Comparison of ENCODE assay signal across 17 cellular contexts in genomic region chr19:29002336-29002735, GRCh38.
A peak's percentile ranks its signal among the peaks of the same experiment; 100 is the strongest.
DNase-seq lines count a peak whose midpoint lies in the region; ATAC-seq, FAIRE-seq and TF ChIP-seq lines count a peak whose summit lies in the region.
"Had no signal": no experiment of that assay in that cellular context is flagged by ENCODE, and none has a peak within 500 bp of the region (broad histone marks: within the 10 kb centered on the region; RNA-seq: fewer than 3 reads in every experiment).

No MANE protein-coding gene starts in this region.

- H3K56ac ChIP-seq in H1 (replicated peaks; ENCODE audit: insufficient read length, low read depth, low read length), result no peak overlapping the region

- H3K4me3 Mint-ChIP-seq in neural progenitor cell, result no peak overlapping the region
- H3K4me3 Mint-ChIP-seq: CD4-positive, CD25-positive, alpha-beta regulatory T cell; H9 had no signal

- TF ChIP-seq POLR2A in H1 (IDR thresholded peaks at IDR 0.05; ENCODE audit: control extremely low read depth in 1 of 2, low read depth in 2 of 2, low read length in 2 of 2) (no peak), heart left ventricle (IDR thresholded peaks at IDR 0.05) (no peak)

- POLR2A ChIA-PET in H1 (lab: Charles Lee; ENCODE audit: partially characterized antibody), result interaction anchor here (1.3 kb wide), 1 partner anchor 13 kb away, joined by 5 read pairs; no protein-coding TSS in a partner anchor

- peaks cover 2% of the 10 kb centered on the region; the same call in 1 of the 2 replicates for H3K23me2 ChIP-seq in H1 (ENCODE audit: low read depth, low read length)

- H4K5ac ChIP-seq in H1 (ENCODE audit: insufficient read length, low read depth, low read length), result no peak overlapping the region

- H3K4me2 ChIP-seq in GM23248 (ENCODE audit: unreplicated experiment), result no peak overlapping the region
- H3K4me2 ChIP-seq in H1 (ENCODE audit: insufficient read depth in 1 of 2, low read depth in 2 of 2, low read length in 2 of 2), result no peak overlapping the region
- no peak overlapping the region for H3K4me2 ChIP-seq in neural progenitor cell

- no peak overlapping the region for H4K91ac ChIP-seq in H1 (replicated peaks; ENCODE audit: insufficient read length, low read length)

- H4K8ac ChIP-seq in H1 (ENCODE audit: extremely low read depth, insufficient read depth, low read length), result peak overlapping the region; percentile 81

- no peaks in the 10 kb centered on the region for H3K36me3 Mint-ChIP-seq in neural progenitor cell
- H3K36me3 Mint-ChIP-seq: CD4-positive, CD25-positive, alpha-beta regulatory T cell had no signal

- DNase-seq in GM23248 (no peak), H1 (ENCODE audit: low read depth in 1 of 2, low spot score in 2 of 2) (no peak), neural progenitor cell (ENCODE audit: low spot score) (no peak), upper lobe of right lung (peak; percentile 25), heart left ventricle (no peak)
- no peak for DNase-seq in activated CD8-positive, alpha-beta memory T cell treated with anti-CD3 and anti-CD28 coated beads, Interleukin-2, amount 50 U/mL, for 4 hours
- DNase-seq: Caco-2; CD4-positive, CD25-positive, alpha-beta regulatory T cell; DMS153; H9; KBM-7; NCI-H1436; NCI-H2029 treated with DMSO at 0.1 percent for 48 hours; NCI-H2171 treated with DMSO at 0.1 percent for 48 hours; NCI-H774; RPMI8226 had no signal

- no peak overlapping the region for H3K23ac ChIP-seq in H1 (ENCODE audit: insufficient read length)

- TF ChIP-seq CTCF in H1 (IDR thresholded peaks at IDR 0.05; ENCODE audit: control extremely low read depth in 1 of 3, insufficient read depth in 1 of 3, low read depth in 1 of 3, low read length in 3 of 3) (no peak), neural progenitor cell (IDR thresholded peaks at IDR 0.05) (no peak), upper lobe of right lung (IDR thresholded peaks at IDR 0.05) (no peak), heart left ventricle (IDR thresholded peaks at IDR 0.05) (no peak)

- H3K9me3 ChIP-seq in GM23248 (ENCODE audit: low read depth), result no peaks in the 10 kb centered on the region
- peaks cover 9% of the 10 kb centered on the region in 2 experiments for H3K9me3 ChIP-seq in H1 (ENCODE audit: insufficient read depth in 2 of 2, low read depth in 1 of 2, low read length in 1 of 2)
- no peaks in the 10 kb centered on the region for H3K9me3 ChIP-seq in neural progenitor cell (ENCODE audit: low read depth)
- no peaks in the 10 kb centered on the region for H3K9me3 ChIP-seq in upper lobe of right lung
- H3K9me3 ChIP-seq in heart left ventricle, result no peaks in the 10 kb centered on the region

- peaks cover 8% of the 10 kb centered on the region for H3K27me3 Mint-ChIP-seq in neural progenitor cell (ENCODE audit: insufficient read depth, low read depth)
- H3K27me3 Mint-ChIP-seq: CD4-positive, CD25-positive, alpha-beta regulatory T cell had no signal

- H3K9me3 Mint-ChIP-seq in neural progenitor cell, result peaks cover 8% of the 10 kb centered on the region

- H3K4me3 ChIP-seq in GM23248, result no peak overlapping the region
- no peak overlapping the region for H3K4me3 ChIP-seq in H1 (ENCODE audit: extremely low read depth in 1 of 4, insufficient read depth in 2 of 4, low read depth in 3 of 4, low read length in 4 of 4)
- no peak overlapping the region for H3K4me3 ChIP-seq in neural progenitor cell
- no peak overlapping the region for H3K4me3 ChIP-seq in upper lobe of right lung
- H3K4me3 ChIP-seq in heart left ventricle, result no peak overlapping the region

- CTCF ChIA-PET in H1 (lab: Charles Lee; ENCODE audit: partially characterized antibody), result interaction anchor here (1.0 to 5.8 kb wide), 2 partner anchors 11 to 13 kb away, joined by 3 to 35 read pairs; no protein-coding TSS in a partner anchor

- H2BK12ac ChIP-seq in H1 (ENCODE audit: low read depth, low read length), result no peak overlapping the region

- H3K36me3 ChIP-seq in GM23248 (ENCODE audit: low read depth), result no peaks in the 10 kb centered on the region
- no peaks in the 10 kb centered on the region for H3K36me3 ChIP-seq in H1 (ENCODE audit: control insufficient read depth in 2 of 4, insufficient read depth in 4 of 4, low read length in 3 of 4)
- H3K36me3 ChIP-seq in neural progenitor cell, result no peaks in the 10 kb centered on the region
- H3K36me3 ChIP-seq in upper lobe of right lung, result no peaks in the 10 kb centered on the region
- no peaks in the 10 kb centered on the region for H3K36me3 ChIP-seq in heart left ventricle

- no peak for FAIRE-seq in H1 (lab: Jason Lieb, UNC)

- no peak overlapping the region for H2BK20ac ChIP-seq in H1 (ENCODE audit: low read length)

- no peaks in the 10 kb centered on the region for H3K79me2 ChIP-seq in GM23248 (ENCODE audit: insufficient read depth)
- no peaks in the 10 kb centered on the region for H3K79me2 ChIP-seq in H1 (ENCODE audit: control insufficient read depth in 1 of 2, insufficient read depth in 2 of 2, low read length in 2 of 2)
- H3K79me2 ChIP-seq in neural progenitor cell (ENCODE audit: low read depth), result no peaks in the 10 kb centered on the region

- intact Hi-C loops in upper lobe of right lung (cut with DNase I), result no loop called here
- intact Hi-C loops in heart left ventricle (cut with DNase I), result loop anchor here in 1 of 10 donors (10.0 kb wide), 1 partner anchor 262 kb away; no protein-coding TSS in a partner anchor

- TF ChIP-seq EP300 in H1 (IDR thresholded peaks at IDR 0.05; ENCODE audit: borderline replicate concordance in 1 of 2, low read depth in 2 of 2, low read length in 2 of 2), result no peak

- TF ChIP-seq RAD21 in H1 (IDR thresholded peaks at IDR 0.05 in 1 of 2, conservative IDR thresholded peaks at IDR 0.05 in 1 of 2; ENCODE audit: low read depth in 2 of 2, low read length in 2 of 2), result no peak

- H3K4ac ChIP-seq in H1 (replicated peaks; ENCODE audit: insufficient read length, low read depth, low read length), result no peak overlapping the region

- H3K27me3 ChIP-seq in GM23248 (replicated peaks; ENCODE audit: insufficient read depth) (no peaks in the 10 kb centered on the region), H1 (replicated peaks in 1 of 4; ENCODE audit: control insufficient read depth in 3 of 4, extremely low read depth in 1 of 4, insufficient read depth in 3 of 4, low read length in 3 of 4) (0 out of 7 replicates have a peak, but pooled peaks cover 0 to 2% (median 0%) of the 10 kb centered on the region in 4 experiments), neural progenitor cell (no peaks in the 10 kb centered on the region), upper lobe of right lung (no peaks in the 10 kb centered on the region), heart left ventricle (no peaks in the 10 kb centered on the region)

- no peak overlapping the region for H2AK5ac ChIP-seq in H1 (ENCODE audit: low read depth, low read length)

- no peaks in the 10 kb centered on the region for H4K20me1 ChIP-seq in GM23248 (ENCODE audit: insufficient read depth)
- H4K20me1 ChIP-seq in H1 (replicated peaks in 1 of 2; ENCODE audit: control insufficient read depth in 1 of 2, insufficient read depth in 2 of 2, low read length in 2 of 2), result no peaks in the 10 kb centered on the region
- no peaks in the 10 kb centered on the region for H4K20me1 ChIP-seq in neural progenitor cell (ENCODE audit: low read depth)

- H3K14ac ChIP-seq in H1 (ENCODE audit: insufficient read length), result no peak overlapping the region

- no peak overlapping the region for H3K18ac ChIP-seq in H1 (ENCODE audit: extremely low read depth, low read length)

- peak overlapping the region; percentile 42; the same call in 1 of the 2 replicates for H2AFZ ChIP-seq in GM23248
- H2AFZ ChIP-seq in H1 (ENCODE audit: low read length), result no peak overlapping the region
- peak overlapping the region; percentile 40 for H2AFZ ChIP-seq in neural progenitor cell (replicated peaks)

- in situ Hi-C loops in GM23248 (cut with MboI), result no loop called here

- peak overlapping the region; percentile 36 for H2BK120ac ChIP-seq in H1 (replicated peaks; ENCODE audit: low read depth, low read length)

- WGBS in GM23248 (ENCODE audit: low coverage in 1 of 2, low lambda C conversion rate in 2 of 2, missing lambda C conversion rate in 2 of 2), 2 experiments, result 58 to 60% methylated on average over 10 of the region's 10 CpGs
- WGBS in H1 (ENCODE audit: extremely low coverage in 1 of 2, insufficient coverage in 1 of 2, insufficient read length in 1 of 2, insufficient replicate concordance in 2 of 2, low coverage in 1 of 2, low lambda C conversion rate in 2 of 2, missing lambda C conversion rate in 1 of 2), 2 experiments, result 84% methylated on average over 10 of the region's 10 CpGs; no CpG with 5 or more reads in 1 of the 2 experiments
- 67 to 74% (median 70%) methylated on average over 10 of the region's 10 CpGs for WGBS in heart left ventricle, 4 donors

- H3K4me1 Mint-ChIP-seq in neural progenitor cell, result peaks cover 28% of the 10 kb centered on the region
- H3K4me1 Mint-ChIP-seq: CD4-positive, CD25-positive, alpha-beta regulatory T cell had no signal

- no peak overlapping the region for H2BK15ac ChIP-seq in H1 (ENCODE audit: low read length)

- no peaks in the 10 kb centered on the region for H3K9me2 ChIP-seq in GM23248 (ENCODE audit: insufficient read depth)

- no peak overlapping the region for H2BK5ac ChIP-seq in H1 (ENCODE audit: low read depth, low read length)

- H3F3A ChIP-seq in GM23248 (ENCODE audit: insufficient read depth) (no peaks in the 10 kb centered on the region), neural progenitor cell (ENCODE audit: low read depth) (peaks cover 39% of the 10 kb centered on the region)

- no peak overlapping the region for H3K27ac Mint-ChIP-seq in neural progenitor cell
- H3K27ac Mint-ChIP-seq: CD4-positive, CD25-positive, alpha-beta regulatory T cell had no signal

- no peaks in the 10 kb centered on the region for H3K79me1 ChIP-seq in H1 (ENCODE audit: low read depth, low read length)

- H3K9ac ChIP-seq in GM23248 (no peak overlapping the region), H1 (replicated peaks in 1 of 4; ENCODE audit: extremely low read depth in 1 of 4, low read depth in 3 of 4, low read length in 3 of 4) (no peak overlapping the region), neural progenitor cell (no peak overlapping the region)

- H3K27ac ChIP-seq in GM23248 (no peak overlapping the region), H1 (ENCODE audit: low read depth, low read length) (no peak overlapping the region), neural progenitor cell (no peak overlapping the region), upper lobe of right lung (no peak overlapping the region), heart left ventricle (no peak overlapping the region)

- ATAC-seq in upper lobe of right lung, result no peak
- no peak for ATAC-seq in HG03469 (IDR thresholded peaks at IDR 0.05; ENCODE audit: unreplicated experiment)
- ATAC-seq in heart left ventricle, result no peak

- H3K4me1 ChIP-seq in GM23248 (ENCODE audit: insufficient read depth) (peaks cover 8% of the 10 kb centered on the region; the same call in 1 of the 2 replicates), H1 (replicated peaks in 1 of 4; ENCODE audit: control insufficient read depth in 3 of 4, insufficient read depth in 4 of 4, low read length in 3 of 4) (peaks cover 0 to 11% (median 6%) of the 10 kb centered on the region in 4 experiments; a peak in 5 of 7 replicates), neural progenitor cell (peaks cover 32% of the 10 kb centered on the region), upper lobe of right lung (no peaks in the 10 kb centered on the region), heart left ventricle (peaks cover 0 to 2% (median 0%) of the 10 kb centered on the region in 12 donors)
- H3K4me1 ChIP-seq: Caco-2 had no signal
